In the genomic region with DNA sequence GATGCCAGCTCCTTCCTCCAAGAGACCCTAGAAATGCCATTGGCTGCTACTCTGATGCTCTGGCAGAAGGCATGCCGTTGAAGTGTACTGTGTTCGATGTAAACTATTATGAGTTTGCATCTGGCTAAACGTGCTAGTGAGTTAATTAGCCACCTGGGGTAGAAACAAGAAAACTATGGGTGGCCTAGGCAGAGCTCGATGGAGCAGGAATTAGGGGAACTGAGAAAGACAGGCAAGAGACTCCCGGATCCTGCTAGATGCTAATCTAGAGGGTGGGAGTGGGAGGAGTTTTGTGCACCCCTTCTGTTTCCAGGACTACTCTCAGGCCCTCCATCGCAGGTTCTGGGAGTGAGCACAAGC, we compare ENCODE assay signal across 14 cellular contexts. TPM values are rescaled to one million over a fixed set of nuclear protein-coding genes. Genes with fewer than 3 reads are reported as not detected.
A peak's percentile ranks its signal among the peaks of the same experiment; 100 is the strongest.
DNase-seq lines count a peak whose midpoint lies in the region; ATAC-seq and TF ChIP-seq lines count a peak whose summit lies in the region.
"Had no signal": no experiment of that assay in that cellular context is flagged by ENCODE, and none has a peak within 500 bp of the region (broad histone marks: within the 10 kb centered on the region; RNA-seq: fewer than 3 reads in every experiment).

No MANE protein-coding gene starts in this region.

- TF ChIP-seq CTCF in C4-2B (conservative IDR thresholded peaks at IDR 0.05) (peak; percentile 52), RWPE2 (IDR thresholded peaks at IDR 0.05; ENCODE audit: poor library complexity, severe bottlenecking) (peak; percentile 56), upper lobe of left lung (IDR thresholded peaks at IDR 0.05) (no peak)

- H3K4me1 ChIP-seq in RWPE2 (ENCODE audit: insufficient read depth, poor library complexity, severe bottlenecking) = no peaks in the 10 kb centered on the region
- H3K4me1 ChIP-seq in upper lobe of left lung = no peaks in the 10 kb centered on the region
- H3K4me1 ChIP-seq: A549 had no signal

- H3K36me3 ChIP-seq in RWPE2 (ENCODE audit: low read depth) = no peaks in the 10 kb centered on the region
- no peaks in the 10 kb centered on the region for H3K36me3 ChIP-seq in upper lobe of left lung

- intact Hi-C loops in posterior vena cava (cut with DNase I) = no loop called here

- H3K4me3 ChIP-seq in RWPE2 (ENCODE audit: severe bottlenecking) = no peak overlapping the region
- no peak overlapping the region for H3K4me3 ChIP-seq in upper lobe of left lung
- H3K4me3 ChIP-seq: A549, BLaER1 had no signal

- H3K9me3 ChIP-seq in RWPE2 (ENCODE audit: severe bottlenecking) (no peaks in the 10 kb centered on the region), upper lobe of left lung (no peaks in the 10 kb centered on the region)
- H3K9me3 ChIP-seq: A549, BLaER1 had no signal

- 25 to 39% methylated on average over 6 of the region's 6 CpGs for WGBS in upper lobe of left lung, 2 donors

- DNase-seq in RWPE2 (ENCODE audit: low spot score) (no peak), posterior vena cava (ENCODE audit: low spot score) (peak; percentile 37), AG20443 (ENCODE audit: low spot score) (no peak), upper lobe of left lung (no peak), C1 segment of cervical spinal cord (lab: John Stamatoyannopoulos, UW) (no peak)
- DNase-seq: GDM1, IMR-90 had no signal

- TF ChIP-seq EP300 in upper lobe of left lung (IDR thresholded peaks at IDR 0.05) = no peak

- H3K27ac ChIP-seq in C4-2B (no peak overlapping the region), RWPE2 (ENCODE audit: poor library complexity, severe bottlenecking) (no peak overlapping the region), upper lobe of left lung (no peak overlapping the region)
- H3K27ac ChIP-seq: A549, BLaER1 had no signal

- H3K27me3 ChIP-seq in RWPE2 (ENCODE audit: insufficient read depth, poor library complexity, severe bottlenecking) = peaks cover 8% of the 10 kb centered on the region
- H3K27me3 ChIP-seq in upper lobe of left lung = no peaks in the 10 kb centered on the region
- H3K27me3 ChIP-seq: BLaER1 had no signal

- no peak for TF ChIP-seq POLR2A in upper lobe of left lung (IDR thresholded peaks at IDR 0.05)

- ATAC-seq in HG03175 (IDR thresholded peaks at IDR 0.05; ENCODE audit: unreplicated experiment) (peak; percentile 12), RWPE2 (ENCODE audit: low read depth) (no peak), upper lobe of left lung (ENCODE audit: low FRiP score in 2 of 2) (no peak)

RNA-seq across cellular contexts. Expression of a gene that starts 32.0 kb away (rescaled TPM):
- not detected for total RNA-seq in posterior vena cava
- total RNA-seq in upper lobe of left lung = 1 to 10 TPM in 1 of 6 donors, under 1 TPM in 3, not detected in 2; 0.15 to 8.3 (median 0.80) TPM

RNA-seq across cellular contexts. Expression of a gene that starts 57.4 kb away (rescaled TPM):
- total RNA-seq in posterior vena cava (not detected), upper lobe of left lung (under 1 TPM in 1 of 6 donors, not detected in 5; 0.30 TPM)
- total RNA-seq: Calu3; CD4-positive, alpha-beta T cell; H4; IMR-90 had no signal

Comparison
In these comparisons a context has a peak if more than half of its experiments do, and no peak if none do; other contexts are left out.
1. CTCF ChIP-seq: peak in C4-2B (single experiment) and RWPE2 (single experiment); none in upper lobe of left lung (0 of 6).